10 cellular contexts compared by ENCODE assay signal in the genomic region with DNA sequence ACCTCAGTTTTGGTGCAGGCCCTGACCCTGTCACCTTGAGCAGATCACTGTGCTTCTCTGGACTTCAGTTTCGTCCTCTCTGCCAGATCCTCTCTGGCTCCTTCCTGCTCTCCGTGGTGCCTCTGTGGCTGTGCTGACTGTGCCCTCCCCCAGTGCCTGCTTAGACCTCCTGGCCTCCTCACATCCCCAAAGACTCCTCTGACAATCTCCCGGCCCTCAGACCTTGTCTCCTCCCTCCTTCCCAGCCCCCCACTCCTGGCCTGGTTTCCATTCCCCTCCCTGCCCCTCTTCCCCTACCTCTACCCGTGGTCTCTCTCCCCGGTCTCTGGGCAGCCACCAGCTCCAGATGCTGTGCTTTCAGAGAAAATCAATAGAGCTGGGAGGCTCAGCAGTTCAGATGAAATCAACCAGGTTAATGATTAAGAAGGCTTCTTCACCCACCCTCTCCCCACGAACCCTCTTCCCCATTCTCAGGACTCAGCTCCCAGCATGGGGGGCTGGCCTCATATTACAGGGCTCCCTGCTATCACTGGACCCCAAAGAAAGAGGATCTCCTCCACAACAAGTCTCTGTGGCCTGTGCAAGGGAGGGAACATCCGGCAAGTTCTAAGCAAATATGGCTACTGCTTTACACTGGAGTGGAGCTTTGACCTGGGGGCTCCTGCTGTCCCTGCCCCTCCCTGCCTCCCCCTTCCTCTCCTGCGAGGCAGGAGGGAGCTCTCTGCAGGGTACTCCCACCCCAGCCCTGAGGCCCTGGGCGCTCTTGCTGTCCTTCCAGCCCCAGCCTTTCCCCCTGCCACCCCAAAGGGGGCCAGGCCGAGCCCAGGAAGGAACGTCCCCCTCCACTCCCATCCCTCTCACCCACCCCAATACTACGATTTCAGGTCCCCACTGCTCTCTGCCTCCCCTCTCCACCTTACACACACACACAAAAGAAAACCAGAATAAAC. TPM values are rescaled to one million over a fixed set of nuclear protein-coding genes. Genes with fewer than 3 reads are reported as not detected.
A peak's percentile ranks its signal among the peaks of the same experiment; 100 is the strongest.
DNase-seq lines count a peak whose midpoint lies in the region; ATAC-seq and TF ChIP-seq lines count a peak whose summit lies in the region.
"Had no signal": no experiment of that assay in that cellular context is flagged by ENCODE, and none has a peak within 500 bp of the region (broad histone marks: within the 10 kb centered on the region; RNA-seq: fewer than 3 reads in every experiment).

No MANE protein-coding gene starts in this region.

- H3K4me1 ChIP-seq in ES-I3 (ENCODE audit: insufficient read depth, low read length): peaks cover 38% of the 10 kb centered on the region
- peaks cover 19% of the 10 kb centered on the region for H3K4me1 ChIP-seq in iPS-15b (ENCODE audit: control insufficient read depth, insufficient read depth, low read length)
- H3K4me1 ChIP-seq in parathyroid adenoma: no peaks in the 10 kb centered on the region

- POLR2A ChIA-PET in WTC11 (lab: Charles Lee): no interaction called here

- H3K4me3 ChIP-seq in iPS-15b (ENCODE audit: low read depth, low read length): no peak overlapping the region
- H3K4me3 ChIP-seq in parathyroid adenoma (ENCODE audit: low read depth, low read length): no peak overlapping the region

- no peak overlapping the region for H3K4me2 ChIP-seq in parathyroid adenoma (ENCODE audit: low read length)

- H3K9ac ChIP-seq in ES-I3 (ENCODE audit: low read depth, low read length): peak overlapping the region; percentile 34; the same call in 1 of the 2 replicates
- peak overlapping the region; percentile 58 for H3K9ac ChIP-seq in iPS-15b (ENCODE audit: low read depth, low read length)
- H3K9ac ChIP-seq in parathyroid adenoma: no peak overlapping the region

- CTCF ChIA-PET in WTC11 (lab: Charles Lee): interaction anchor here (1.9 kb wide), 1 partner anchor 127 kb away, joined by 6 read pairs; no protein-coding TSS in a partner anchor

- no peak overlapping the region for H3K27ac ChIP-seq in parathyroid adenoma

- 0 out of 2 replicates have a peak overlapping the region, but pooled peaks have one; percentile 6 for H3K27ac Mint-ChIP-seq in WTC11
- H3K27ac Mint-ChIP-seq: activated CD8-positive, alpha-beta memory T cell treated with anti-CD3 and anti-CD28 coated beads, Interleukin-2, amount 10 ng/mL, durations not matched to agents 7 days and 5 days had no signal

- TF ChIP-seq CTCF in WTC11 (IDR thresholded peaks at IDR 0.05) (no peak), parathyroid adenoma (IDR thresholded peaks at IDR 0.05) (no peak)

- H2AFZ ChIP-seq in parathyroid adenoma: peak overlapping the region; percentile 29

- peaks cover 33% of the 10 kb centered on the region for H3K4me1 Mint-ChIP-seq in WTC11
- H3K4me1 Mint-ChIP-seq: activated CD8-positive, alpha-beta memory T cell treated with anti-CD3 and anti-CD28 coated beads, Interleukin-2, amount 10 ng/mL, durations not matched to agents 7 days and 5 days had no signal

- H3K36me3 Mint-ChIP-seq in WTC11: no peaks in the 10 kb centered on the region
- H3K36me3 Mint-ChIP-seq: activated CD8-positive, alpha-beta memory T cell treated with anti-CD3 and anti-CD28 coated beads, Interleukin-2, amount 10 ng/mL, durations not matched to agents 7 days and 5 days had no signal

- H3K27me3 ChIP-seq in iPS-15b (ENCODE audit: control insufficient read depth, insufficient read depth, low read length) (no peaks in the 10 kb centered on the region), parathyroid adenoma (ENCODE audit: control insufficient read depth, insufficient read depth, low read length) (no peaks in the 10 kb centered on the region)

- ATAC-seq in WTC11 (peak; percentile 13), GM21367 (IDR thresholded peaks at IDR 0.05; ENCODE audit: unreplicated experiment) (no peak)
- ATAC-seq: activated CD8-positive, alpha-beta memory T cell treated with anti-CD3 and anti-CD28 coated beads, Interleukin-2, amount 10 ng/mL, durations not matched to agents 7 days and 5 days had no signal

- H3K36me3 ChIP-seq in ES-I3 (ENCODE audit: insufficient read depth, low read length) (no peaks in the 10 kb centered on the region), iPS-15b (ENCODE audit: control insufficient read depth, insufficient read depth, low read length) (no peaks in the 10 kb centered on the region), parathyroid adenoma (ENCODE audit: control insufficient read depth, insufficient read depth, low read length) (no peaks in the 10 kb centered on the region)

- no peaks in the 10 kb centered on the region for H3K9me3 Mint-ChIP-seq in WTC11

- no peaks in the 10 kb centered on the region for H3K79me2 ChIP-seq in parathyroid adenoma

- DNase-seq in WTC11 (ENCODE audit: low spot score) (no peak), NCI-H345 (lab: John Stamatoyannopoulos, UW) (no peak), NCI-H2107 treated with DMSO at 0.1 percent for 48 hours (lab: John Stamatoyannopoulos, UW; ENCODE audit: unreplicated experiment) (no peak), SIG-M5 treated with dmso at 0.1 percent for 504 hours (lab: John Stamatoyannopoulos, UW; ENCODE audit: unreplicated experiment) (no peak)
- DNase-seq: activated CD8-positive, alpha-beta memory T cell treated with anti-CD3 and anti-CD28 coated beads, Interleukin-2, amount 10 ng/mL, durations not matched to agents 7 days and 5 days; T-helper 2 cell had no signal

- H3K4me3 Mint-ChIP-seq in WTC11: no peak overlapping the region
- H3K4me3 Mint-ChIP-seq: activated CD8-positive, alpha-beta memory T cell treated with anti-CD3 and anti-CD28 coated beads, Interleukin-2, amount 10 ng/mL, durations not matched to agents 7 days and 5 days had no signal

- H3K9me3 ChIP-seq in ES-I3 (ENCODE audit: control insufficient read depth, insufficient read depth, low read length) (no peaks in the 10 kb centered on the region), iPS-15b (ENCODE audit: control insufficient read depth, insufficient read depth, low read length) (no peaks in the 10 kb centered on the region), parathyroid adenoma (ENCODE audit: control insufficient read depth, low read length) (no peaks in the 10 kb centered on the region)

- peaks cover 4% of the 10 kb centered on the region; the same call in 1 of the 2 replicates for H3K27me3 Mint-ChIP-seq in WTC11 (ENCODE audit: low read depth)
- H3K27me3 Mint-ChIP-seq: activated CD8-positive, alpha-beta memory T cell treated with anti-CD3 and anti-CD28 coated beads, Interleukin-2, amount 10 ng/mL, durations not matched to agents 7 days and 5 days had no signal

TF ChIP-seq in WTC11, 78 proteins besides CTCF, POLR2A, EP300 and RAD21 (continues in another document):
- TF ChIP-seq, protein P1, sequence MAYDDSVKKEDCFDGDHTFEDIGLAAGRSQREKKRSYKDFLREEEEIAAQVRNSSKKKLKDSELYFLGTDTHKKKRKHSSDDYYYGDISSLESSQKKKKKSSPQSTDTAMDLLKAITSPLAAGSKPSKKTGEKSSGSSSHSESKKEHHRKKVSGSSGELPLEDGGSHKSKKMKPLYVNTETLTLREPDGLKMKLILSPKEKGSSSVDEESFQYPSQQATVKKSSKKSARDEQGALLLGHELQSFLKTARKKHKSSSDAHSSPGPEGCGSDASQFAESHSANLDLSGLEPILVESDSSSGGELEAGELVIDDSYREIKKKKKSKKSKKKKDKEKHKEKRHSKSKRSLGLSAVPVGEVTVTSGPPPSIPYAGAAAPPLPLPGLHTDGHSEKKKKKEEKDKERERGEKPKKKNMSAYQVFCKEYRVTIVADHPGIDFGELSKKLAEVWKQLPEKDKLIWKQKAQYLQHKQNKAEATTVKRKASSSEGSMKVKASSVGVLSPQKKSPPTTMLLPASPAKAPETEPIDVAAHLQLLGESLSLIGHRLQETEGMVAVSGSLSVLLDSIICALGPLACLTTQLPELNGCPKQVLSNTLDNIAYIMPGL (CRISPR knock-in tag; IDR thresholded peaks at IDR 0.05): no peak
- TF ChIP-seq EMX1 (CRISPR knock-in tag; IDR thresholded peaks at IDR 0.05): no peak
- no peak for TF ChIP-seq JAZF1 (CRISPR knock-in tag; IDR thresholded peaks at IDR 0.05)
- TF ChIP-seq, protein P2, sequence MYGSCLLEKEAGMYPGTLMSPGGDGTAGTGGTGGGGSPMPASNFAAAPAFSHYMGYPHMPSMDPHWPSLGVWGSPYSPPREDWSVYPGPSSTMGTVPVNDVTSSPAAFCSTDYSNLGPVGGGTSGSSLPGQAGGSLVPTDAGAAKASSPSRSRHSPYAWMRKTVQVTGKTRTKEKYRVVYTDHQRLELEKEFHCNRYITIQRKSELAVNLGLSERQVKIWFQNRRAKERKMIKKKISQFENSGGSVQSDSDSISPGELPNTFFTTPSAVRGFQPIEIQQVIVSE (CRISPR knock-in tag; IDR thresholded peaks at IDR 0.05; ENCODE audit: borderline replicate concordance): no peak
- no peak for TF ChIP-seq E2F4 (CRISPR knock-in tag; IDR thresholded peaks at IDR 0.05; ENCODE audit: borderline replicate concordance, low read depth)
- TF ChIP-seq PREB (CRISPR knock-in tag; IDR thresholded peaks at IDR 0.05; ENCODE audit: borderline replicate concordance): no peak

RNA-seq across cellular contexts. Expression of gene BACE1-AS, which starts 8.5 kb away (rescaled TPM):
- 12.2 to 15.7 TPM (median 13.8 TPM) in 3 replicates for total RNA-seq in WTC11 (2021)

RNA-seq across cellular contexts. Expression of gene BACE1, which starts 16.4 kb away (rescaled TPM):
- 8.5 to 9.2 TPM (median 8.7 TPM) in 3 replicates for total RNA-seq in WTC11 (2021)

RNA-seq across cellular contexts. Expression of gene CEP164, which starts 28.0 kb away (rescaled TPM):
- 21.0 to 23.5 TPM (median 21.8 TPM) in 3 replicates for total RNA-seq in WTC11 (2021)
